In the genomic region with DNA sequence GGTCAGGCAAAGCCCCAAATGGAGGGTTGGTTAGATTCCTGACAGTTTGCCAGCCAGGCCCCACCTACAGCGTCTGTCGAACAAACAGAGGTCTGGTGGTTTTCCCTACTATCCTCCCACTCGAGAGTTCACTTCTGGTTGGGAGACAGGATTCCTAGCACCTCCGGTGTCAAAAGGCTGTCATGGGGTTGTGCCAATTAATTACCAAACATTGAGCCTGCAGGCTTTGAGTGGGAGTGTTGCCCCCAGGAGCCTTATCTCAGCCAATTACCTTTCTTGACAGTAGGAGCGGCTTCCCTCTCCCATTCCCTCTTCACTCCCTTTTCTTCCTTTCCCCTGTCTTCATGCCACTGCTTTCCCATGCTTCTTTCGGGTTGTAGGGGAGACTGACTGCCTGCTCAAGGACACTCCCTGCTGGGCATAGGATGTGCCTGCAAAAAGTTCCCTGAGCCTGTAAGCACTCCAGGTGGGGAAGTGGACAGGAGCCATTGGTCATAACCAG, we compare ENCODE assay signal across 10 cellular contexts. TPM values are rescaled to one million over a fixed set of nuclear protein-coding genes. Genes with fewer than 3 reads are reported as not detected.
DNase-seq lines count a peak whose midpoint lies in the region; ATAC-seq, FAIRE-seq and TF ChIP-seq lines count a peak whose summit lies in the region.
"Had no signal": no experiment of that assay in that cellular context is flagged by ENCODE, and none has a peak within 500 bp of the region (broad histone marks: within the 10 kb centered on the region; RNA-seq: fewer than 3 reads in every experiment).

No MANE protein-coding gene starts in this region.

- H3K4me1 ChIP-seq in right cardiac atrium (ENCODE audit: control insufficient read depth, insufficient read depth, low read length) (no peaks in the 10 kb centered on the region), gastrocnemius medialis (no peaks in the 10 kb centered on the region)

- no peak for ATAC-seq in stimulated activated naive CD8-positive, alpha-beta T cell treated with anti-CD3 and anti-CD28 coated beads, Interleukin-15, Interleukin-2, amounts not matched to agents 100 U/mL and 50 U/mL, for 24 hours
- peak; percentile 55 to 70 for ATAC-seq in right cardiac atrium
- no peak for ATAC-seq in GM21723 (IDR thresholded peaks at IDR 0.05; ENCODE audit: unreplicated experiment)
- no peak for ATAC-seq in gastrocnemius medialis

- no peaks in the 10 kb centered on the region for H3K27me3 ChIP-seq in right cardiac atrium (ENCODE audit: control insufficient read depth, insufficient read depth)
- no peaks in the 10 kb centered on the region for H3K27me3 ChIP-seq in gastrocnemius medialis

- H3K9me3 Mint-ChIP-seq in stimulated activated naive CD8-positive, alpha-beta T cell treated with anti-CD3 and anti-CD28 coated beads, Interleukin-15, Interleukin-2, amounts not matched to agents 100 ng/mL and 50 ng/mL, for 24 hours = no peaks in the 10 kb centered on the region

- H3K4me3 Mint-ChIP-seq in stimulated activated naive CD8-positive, alpha-beta T cell treated with anti-CD3 and anti-CD28 coated beads, Interleukin-15, Interleukin-2, amounts not matched to agents 100 ng/mL and 50 ng/mL, for 24 hours = no peak overlapping the region

- 28% methylated on average over 6 of the region's 6 CpGs for WGBS in right cardiac atrium

- no peak for TF ChIP-seq CTCF in gastrocnemius medialis (IDR thresholded peaks at IDR 0.05 in 4 of 5, conservative IDR thresholded peaks at IDR 0.05 in 1 of 5)

- H3K4me3 ChIP-seq in right cardiac atrium (ENCODE audit: low read length) = no peak overlapping the region
- H3K4me3 ChIP-seq in gastrocnemius medialis = no peak overlapping the region

- in situ Hi-C loops in SK-MEL-5 (cut with HindIII; ENCODE audit: low pct_unique_long_range_greater_than_20kb, low sequenced_read_pairs) = no loop called here
- in situ Hi-C loops in gastrocnemius medialis (cut with MboI; ENCODE audit: low sequenced_read_pairs in 4 of 4) = no loop called here

- FAIRE-seq in urothelium cell line (lab: Jason Lieb, UNC) = no peak
- FAIRE-seq: GM18507 had no signal

- H3K9me3 ChIP-seq in right cardiac atrium (ENCODE audit: control insufficient read depth, low read length) = no peaks in the 10 kb centered on the region
- H3K9me3 ChIP-seq in gastrocnemius medialis = no peaks in the 10 kb centered on the region

- H3K27ac ChIP-seq in right cardiac atrium (ENCODE audit: low read length) = peak overlapping the region; percentile 28
- H3K27ac ChIP-seq in gastrocnemius medialis = no peak overlapping the region

- H3K36me3 ChIP-seq in gastrocnemius medialis = peaks cover 11 to 58% of the 10 kb centered on the region in 2 donors

- TF ChIP-seq POLR2A in gastrocnemius medialis (IDR thresholded peaks at IDR 0.05) = no peak

- intact Hi-C loops in right cardiac atrium (cut with DNase I) = no loop called here
- intact Hi-C loops in gastrocnemius medialis (cut with DNase I; ENCODE audit: low total_unique reads) = no loop called here

- no peaks in the 10 kb centered on the region for H3K4me1 Mint-ChIP-seq in stimulated activated naive CD8-positive, alpha-beta T cell treated with anti-CD3 and anti-CD28 coated beads, Interleukin-15, Interleukin-2, amounts not matched to agents 100 ng/mL and 50 ng/mL, for 24 hours (ENCODE audit: low read depth)

- peaks cover 46% of the 10 kb centered on the region for H3K36me3 Mint-ChIP-seq in stimulated activated naive CD8-positive, alpha-beta T cell treated with anti-CD3 and anti-CD28 coated beads, Interleukin-15, Interleukin-2, amounts not matched to agents 100 ng/mL and 50 ng/mL, for 24 hours (ENCODE audit: low read depth)

- peak overlapping the region; percentile 13 for H3K27ac Mint-ChIP-seq in stimulated activated naive CD8-positive, alpha-beta T cell treated with anti-CD3 and anti-CD28 coated beads, Interleukin-15, Interleukin-2, amounts not matched to agents 100 ng/mL and 50 ng/mL, for 24 hours

- DNase-seq in stimulated activated naive CD8-positive, alpha-beta T cell treated with anti-CD3 and anti-CD28 coated beads, Interleukin-15, Interleukin-2, amounts not matched to agents 100 U/mL and 50 U/mL, for 24 hours = no peak
- DNase-seq in SK-MEL-5 (ENCODE audit: low read depth, low spot score) (peak; percentile 62), right cardiac atrium (no peak), urothelium cell line (ENCODE audit: low spot score) (peak; percentile 32), gastrocnemius medialis (no peak), NOMO-1 treated with DMSO at 0.1 percent for 48 hours (lab: John Stamatoyannopoulos, UW; ENCODE audit: unreplicated experiment) (no peak)
- DNase-seq: RPMI8226 had no signal

- no peaks in the 10 kb centered on the region for H3K27me3 Mint-ChIP-seq in stimulated activated naive CD8-positive, alpha-beta T cell treated with anti-CD3 and anti-CD28 coated beads, Interleukin-15, Interleukin-2, amounts not matched to agents 100 ng/mL and 50 ng/mL, for 24 hours

RNA-seq across cellular contexts. Expression of a gene that starts 4.7 kb away (rescaled TPM):
- not detected in 2 replicates for total RNA-seq in SK-MEL-5 (2014; rRNA removed; shearing (Covaris generic))
- not detected in 2 replicates for polyA plus RNA-seq in SK-MEL-5 (2015; cell fraction: cytosol; rRNA removed)
- polyA plus RNA-seq in SK-MEL-5 (2015; cell fraction: nucleus; rRNA removed) = not detected in 2 replicates
- total RNA-seq in right cardiac atrium (under 1 TPM in 3 of 4 donors, not detected in 1; 0.31 to 0.63 (median 0.56) TPM), gastrocnemius medialis (1 to 10 TPM in 1 of 4 donors, under 1 TPM in 1, not detected in 2; 0.55 to 3.8 TPM)
- 0.61 TPM for polyA plus RNA-seq in right cardiac atrium

RNA-seq across cellular contexts. Expression of a gene that starts 8.4 kb away (rescaled TPM):
- total RNA-seq in SK-MEL-5 (2014; rRNA removed; shearing (Covaris generic)) = 0.45 TPM in 1 of 2 replicates, not detected in the other
- not detected in 2 replicates for polyA plus RNA-seq in SK-MEL-5 (2015; cell fraction: cytosol; rRNA removed)
- polyA plus RNA-seq in SK-MEL-5 (2015; cell fraction: nucleus; rRNA removed) = 2.1 TPM in 1 of 2 replicates, not detected in the other
- total RNA-seq in right cardiac atrium (10 to 100 TPM; 11.6 to 16.1 (median 14.7) TPM), gastrocnemius medialis (10 to 100 TPM in 2 of 4 donors, 1 to 10 TPM in 2; 2.5 to 36.6 (median 10.7) TPM)
- 8.7 TPM for polyA plus RNA-seq in right cardiac atrium

RNA-seq across cellular contexts. Expression of a gene that starts 43.1 kb away (rescaled TPM):
- total RNA-seq in SK-MEL-5 (2014; rRNA removed; shearing (Covaris generic)) = 7.0 and 7.3 TPM in 2 replicates
- polyA plus RNA-seq in SK-MEL-5 (2015; cell fraction: cytosol; rRNA removed) = 4.6 and 5.2 TPM in 2 replicates
- polyA plus RNA-seq in SK-MEL-5 (2015; cell fraction: nucleus; rRNA removed) = 7.0 and 11.9 TPM in 2 replicates
- total RNA-seq in right cardiac atrium (10 to 100 TPM; 15.2 to 27.4 (median 20.1) TPM), gastrocnemius medialis (10 to 100 TPM; 14.1 to 25.1 (median 15.4) TPM)
- 21.6 TPM for polyA plus RNA-seq in right cardiac atrium

RNA-seq across cellular contexts. Expression of a gene that starts 49.6 kb away (rescaled TPM):
- total RNA-seq in SK-MEL-5 (2014; rRNA removed; shearing (Covaris generic)) = 93.3 and 98.3 TPM in 2 replicates
- polyA plus RNA-seq in SK-MEL-5 (2015; cell fraction: cytosol; rRNA removed) = 101 and 116 TPM in 2 replicates
- polyA plus RNA-seq in SK-MEL-5 (2015; cell fraction: nucleus; rRNA removed) = 23.0 and 28.7 TPM in 2 replicates
- total RNA-seq in right cardiac atrium = 100 to 1,000 TPM in 2 of 4 donors, 10 to 100 TPM in 2; 90.3 to 138 (median 101) TPM
- 69.1 TPM for polyA plus RNA-seq in right cardiac atrium
- total RNA-seq in gastrocnemius medialis = 10 to 100 TPM; 48.7 to 78.7 (median 65.4) TPM

Comparison
In these comparisons a context has a peak if more than half of its experiments do, and no peak if none do; other contexts are left out.
1. ATAC-seq: peak in right cardiac atrium (2 of 2); none in stimulated activated naive CD8-positive, alpha-beta T cell treated with anti-CD3 and anti-CD28 coated beads, Interleukin-15, Interleukin-2, amounts not matched to agents 100 U/mL and 50 U/mL, for 24 hours (single experiment), GM21723 (single experiment) and gastrocnemius medialis (0 of 2).
2. DNase-seq: peak in SK-MEL-5 (single experiment) and urothelium cell line (single experiment); none in stimulated activated naive CD8-positive, alpha-beta T cell treated with anti-CD3 and anti-CD28 coated beads, Interleukin-15, Interleukin-2, amounts not matched to agents 100 U/mL and 50 U/mL, for 24 hours (single experiment), right cardiac atrium (0 of 3), gastrocnemius medialis (0 of 2) and NOMO-1 treated with DMSO at 0.1 percent for 48 hours (single experiment).